22 cellular contexts compared by ENCODE assay signal in the genomic region with DNA sequence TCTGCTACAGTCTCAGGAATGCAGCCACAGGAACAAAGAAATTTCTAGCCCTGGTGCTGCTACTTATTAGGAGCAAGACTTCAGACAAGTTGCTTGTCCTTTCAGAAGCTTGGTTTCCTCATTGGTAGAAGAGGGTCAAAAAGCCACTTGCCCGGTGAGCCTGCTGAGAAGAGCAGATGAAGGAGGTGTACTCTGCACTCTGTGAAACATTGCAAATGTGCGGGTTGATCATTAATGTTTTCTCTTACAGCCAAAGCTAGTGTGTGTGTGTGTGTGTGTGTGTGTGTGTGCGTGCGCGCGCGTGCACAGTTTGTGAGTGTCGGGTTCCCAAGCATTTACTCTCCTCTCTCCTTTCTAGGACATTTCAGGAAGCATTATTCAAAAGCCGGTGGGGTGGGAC.
DNase-seq lines count a peak whose midpoint lies in the region; ATAC-seq and TF ChIP-seq lines count a peak whose summit lies in the region.
"Had no signal": no experiment of that assay in that cellular context is flagged by ENCODE, and none has a peak within 500 bp of the region (broad histone marks: within the 10 kb centered on the region; RNA-seq: fewer than 3 reads in every experiment).

No MANE protein-coding gene starts in this region.

- H3K4me3 ChIP-seq in lower lobe of right lung: no peak overlapping the region
- H3K4me3 ChIP-seq: esophagus muscularis mucosa had no signal

- POLR2A ChIA-PET in activated CD4-positive, alpha-beta memory T cell treated with anti-CD3 and anti-CD28 coated beads, Interleukin-2, amount 10 ng/mL, durations not matched to agents 7 days and 5 days (lab: Charles Lee): interaction anchor here (1.6 kb wide), 1 partner anchor 26 kb away, joined by 4 read pairs; no protein-coding TSS in a partner anchor
- POLR2A ChIA-PET in activated CD4-positive, alpha-beta memory T cell treated with anti-CD3 and anti-CD28 coated beads for 36 hours (lab: Charles Lee): no interaction called here

- no peaks in the 10 kb centered on the region for H3K27me3 ChIP-seq in lower lobe of right lung (ENCODE audit: low read depth)
- H3K27me3 ChIP-seq: esophagus muscularis mucosa had no signal

- H3K27ac ChIP-seq in lower lobe of right lung: no peak overlapping the region
- H3K27ac ChIP-seq: parathyroid adenoma had no signal

- H3K27ac Mint-ChIP-seq in activated CD4-positive, alpha-beta memory T cell treated with anti-CD3 and anti-CD28 coated beads, Interleukin-2, amount 10 ng/mL, durations not matched to agents 7 days and 5 days: peak overlapping the region; percentile 31
- H3K27ac Mint-ChIP-seq in activated CD4-positive, alpha-beta memory T cell treated with anti-CD3 and anti-CD28 coated beads for 36 hours: no peak overlapping the region
- peak overlapping the region in 3 of 5 experiments; percentile 37 to 82 (median 44) for H3K27ac Mint-ChIP-seq in brain
- peak overlapping the region; percentile 81 for H3K27ac Mint-ChIP-seq in stimulated activated effector memory CD8-positive, alpha-beta T cell treated with anti-CD3 and anti-CD28 coated beads, Interleukin-12 subunit alpha, Interleukin-12 subunit beta, amount 100 ng/mL, for 72 hours
- H3K27ac Mint-ChIP-seq: dendritic cell treated with granulocyte-macrophage colony-stimulating factor and Interleukin-4, amounts not matched to agents 40 ng/mL and 50 ng/mL, for 4 days had no signal

- H3K9me3 ChIP-seq in lower lobe of right lung: no peaks in the 10 kb centered on the region
- H3K9me3 ChIP-seq: esophagus muscularis mucosa had no signal

- intact Hi-C loops in activated CD4-positive, alpha-beta memory T cell treated with anti-CD3 and anti-CD28 coated beads for 36 hours (cut with micrococcal nuclease): no loop called here
- intact Hi-C loops in lower lobe of right lung (cut with DNase I): no loop called here

- CTCF ChIA-PET in activated CD4-positive, alpha-beta memory T cell treated with anti-CD3 and anti-CD28 coated beads, Interleukin-2, amount 10 ng/mL, durations not matched to agents 7 days and 5 days (lab: Charles Lee): interaction anchor here (1.0 kb wide), 1 partner anchor 10 kb away, joined by 3 read pairs; no protein-coding TSS in a partner anchor
- CTCF ChIA-PET in activated CD4-positive, alpha-beta memory T cell treated with anti-CD3 and anti-CD28 coated beads for 36 hours (lab: Charles Lee): no interaction called here

- no peaks in the 10 kb centered on the region for H3K9me3 Mint-ChIP-seq in activated CD4-positive, alpha-beta memory T cell treated with anti-CD3 and anti-CD28 coated beads, Interleukin-2, amount 10 ng/mL, durations not matched to agents 7 days and 5 days
- no peaks in the 10 kb centered on the region for H3K9me3 Mint-ChIP-seq in activated CD4-positive, alpha-beta memory T cell treated with anti-CD3 and anti-CD28 coated beads for 36 hours
- peaks cover 0 to 2% (median 0%) of the 10 kb centered on the region in 5 experiments for H3K9me3 Mint-ChIP-seq in brain
- H3K9me3 Mint-ChIP-seq in stimulated activated effector memory CD8-positive, alpha-beta T cell treated with anti-CD3 and anti-CD28 coated beads, Interleukin-12 subunit alpha, Interleukin-12 subunit beta, amount 100 ng/mL, for 72 hours: no peaks in the 10 kb centered on the region
- H3K9me3 Mint-ChIP-seq: dendritic cell treated with granulocyte-macrophage colony-stimulating factor and Interleukin-4, amounts not matched to agents 40 ng/mL and 50 ng/mL, for 4 days had no signal

- H3K4me1 ChIP-seq in lower lobe of right lung: peaks cover 42% of the 10 kb centered on the region
- H3K4me1 ChIP-seq: parathyroid adenoma had no signal

- peaks cover 7% of the 10 kb centered on the region for H3K36me3 Mint-ChIP-seq in activated CD4-positive, alpha-beta memory T cell treated with anti-CD3 and anti-CD28 coated beads, Interleukin-2, amount 10 ng/mL, durations not matched to agents 7 days and 5 days (ENCODE audit: low read depth)
- H3K36me3 Mint-ChIP-seq in activated CD4-positive, alpha-beta memory T cell treated with anti-CD3 and anti-CD28 coated beads for 36 hours: no peaks in the 10 kb centered on the region
- H3K36me3 Mint-ChIP-seq in brain: no peaks in the 10 kb centered on the region
- peaks cover 67% of the 10 kb centered on the region for H3K36me3 Mint-ChIP-seq in stimulated activated effector memory CD8-positive, alpha-beta T cell treated with anti-CD3 and anti-CD28 coated beads, Interleukin-12 subunit alpha, Interleukin-12 subunit beta, amount 100 ng/mL, for 72 hours
- H3K36me3 Mint-ChIP-seq: CD4-positive, alpha-beta memory T cell had no signal

- ATAC-seq in lower lobe of right lung (peak; percentile 55 to 87), HG03439 (IDR thresholded peaks at IDR 0.05; ENCODE audit: unreplicated experiment) (no peak)
- ATAC-seq in stimulated activated effector memory CD8-positive, alpha-beta T cell treated with anti-CD3 and anti-CD28 coated beads, Interleukin-12 subunit alpha, Interleukin-12 subunit beta, amount 100 ng/mL, for 72 hours: no peak

- peaks cover 65% of the 10 kb centered on the region for H3K4me1 Mint-ChIP-seq in activated CD4-positive, alpha-beta memory T cell treated with anti-CD3 and anti-CD28 coated beads, Interleukin-2, amount 10 ng/mL, durations not matched to agents 7 days and 5 days
- peaks cover 21% of the 10 kb centered on the region for H3K4me1 Mint-ChIP-seq in activated CD4-positive, alpha-beta memory T cell treated with anti-CD3 and anti-CD28 coated beads for 36 hours (ENCODE audit: low read depth)
- H3K4me1 Mint-ChIP-seq in brain: peaks cover 42% of the 10 kb centered on the region
- H3K4me1 Mint-ChIP-seq in stimulated activated effector memory CD8-positive, alpha-beta T cell treated with anti-CD3 and anti-CD28 coated beads, Interleukin-12 subunit alpha, Interleukin-12 subunit beta, amount 100 ng/mL, for 72 hours: peaks cover 58% of the 10 kb centered on the region

- H3K27me3 Mint-ChIP-seq in activated CD4-positive, alpha-beta memory T cell treated with anti-CD3 and anti-CD28 coated beads, Interleukin-2, amount 10 ng/mL, durations not matched to agents 7 days and 5 days: peaks cover 10% of the 10 kb centered on the region
- H3K27me3 Mint-ChIP-seq in activated CD4-positive, alpha-beta memory T cell treated with anti-CD3 and anti-CD28 coated beads for 36 hours: no peaks in the 10 kb centered on the region
- peaks cover 27% of the 10 kb centered on the region for H3K27me3 Mint-ChIP-seq in brain
- H3K27me3 Mint-ChIP-seq: CD4-positive, alpha-beta memory T cell; dendritic cell treated with granulocyte-macrophage colony-stimulating factor and Interleukin-4, amounts not matched to agents 40 ng/mL and 50 ng/mL, for 4 days had no signal

- no peak overlapping the region for H3K4me3 Mint-ChIP-seq in activated CD4-positive, alpha-beta memory T cell treated with anti-CD3 and anti-CD28 coated beads, Interleukin-2, amount 10 ng/mL, durations not matched to agents 7 days and 5 days
- H3K4me3 Mint-ChIP-seq in activated CD4-positive, alpha-beta memory T cell treated with anti-CD3 and anti-CD28 coated beads for 36 hours: no peak overlapping the region
- peak overlapping the region in 1 of 5 experiments; percentile 29 for H3K4me3 Mint-ChIP-seq in brain
- no peak overlapping the region for H3K4me3 Mint-ChIP-seq in stimulated activated effector memory CD8-positive, alpha-beta T cell treated with anti-CD3 and anti-CD28 coated beads, Interleukin-12 subunit alpha, Interleukin-12 subunit beta, amount 100 ng/mL, for 72 hours
- H3K4me3 Mint-ChIP-seq: CD4-positive, alpha-beta memory T cell; dendritic cell treated with granulocyte-macrophage colony-stimulating factor and Interleukin-4, amounts not matched to agents 40 ng/mL and 50 ng/mL, for 4 days had no signal

- no peak for DNase-seq in activated CD4-positive, alpha-beta memory T cell treated with anti-CD3 and anti-CD28 coated beads, Interleukin-2, amount 10 ng/mL, durations not matched to agents 7 days and 5 days
- no peak for DNase-seq in activated CD4-positive, alpha-beta memory T cell treated with anti-CD3 and anti-CD28 coated beads for 36 hours
- no peak for DNase-seq in lower lobe of right lung
- no peak for DNase-seq in stimulated activated effector memory CD8-positive, alpha-beta T cell treated with anti-CD3 and anti-CD28 coated beads, Interleukin-12 subunit alpha, Interleukin-12 subunit beta, amount 100 ng/mL, for 72 hours (ENCODE audit: low spot score in 2 of 2)
- no peak for DNase-seq in activated CD8-positive, alpha-beta memory T cell treated with anti-CD3 and anti-CD28 coated beads for 24 hours
- no peak for DNase-seq in DMS79 (lab: John Stamatoyannopoulos, UW)
- DNase-seq: activated CD4-positive, CD25-positive, alpha-beta regulatory T cell; activated CD8-positive, alpha-beta memory T cell treated with anti-CD3 and anti-CD28 coated beads, Interleukin-2, amount 50 U/mL, for 4 hours; activated gamma-delta T cell treated with Interleukin-2 at 50 U/mL for 16 hours; CD4-positive, alpha-beta memory T cell; glutamatergic neuron; KG1; NCI-H1105; NCI-H226; stimulated activated CD4-positive, alpha-beta T cell treated with anti-CD3 and anti-CD28 coated beads, Interleukin-12 subunit alpha, Interleukin-12 subunit beta, amount 100 ng/mL, for 4 hours; stimulated activated naive CD4-positive, alpha-beta T cell; T-helper 1 cell had no signal

- peaks cover 77% of the 10 kb centered on the region for H3K36me3 ChIP-seq in lower lobe of right lung

- TF ChIP-seq CTCF in brain (conservative IDR thresholded peaks at IDR 0.05): no peak
- TF ChIP-seq CTCF in lower lobe of right lung (IDR thresholded peaks at IDR 0.05): no peak

Comparison
In these comparisons a context has a peak if more than half of its experiments do, and no peak if none do; other contexts are left out.
1. ATAC-seq: peak in lower lobe of right lung (2 of 2); none in stimulated activated effector memory CD8-positive, alpha-beta T cell treated with anti-CD3 and anti-CD28 coated beads, Interleukin-12 subunit alpha, Interleukin-12 subunit beta, amount 100 ng/mL, for 72 hours (single experiment) and HG03439 (single experiment).